ENCODE assay signal across 8 cellular contexts in the genomic region with DNA sequence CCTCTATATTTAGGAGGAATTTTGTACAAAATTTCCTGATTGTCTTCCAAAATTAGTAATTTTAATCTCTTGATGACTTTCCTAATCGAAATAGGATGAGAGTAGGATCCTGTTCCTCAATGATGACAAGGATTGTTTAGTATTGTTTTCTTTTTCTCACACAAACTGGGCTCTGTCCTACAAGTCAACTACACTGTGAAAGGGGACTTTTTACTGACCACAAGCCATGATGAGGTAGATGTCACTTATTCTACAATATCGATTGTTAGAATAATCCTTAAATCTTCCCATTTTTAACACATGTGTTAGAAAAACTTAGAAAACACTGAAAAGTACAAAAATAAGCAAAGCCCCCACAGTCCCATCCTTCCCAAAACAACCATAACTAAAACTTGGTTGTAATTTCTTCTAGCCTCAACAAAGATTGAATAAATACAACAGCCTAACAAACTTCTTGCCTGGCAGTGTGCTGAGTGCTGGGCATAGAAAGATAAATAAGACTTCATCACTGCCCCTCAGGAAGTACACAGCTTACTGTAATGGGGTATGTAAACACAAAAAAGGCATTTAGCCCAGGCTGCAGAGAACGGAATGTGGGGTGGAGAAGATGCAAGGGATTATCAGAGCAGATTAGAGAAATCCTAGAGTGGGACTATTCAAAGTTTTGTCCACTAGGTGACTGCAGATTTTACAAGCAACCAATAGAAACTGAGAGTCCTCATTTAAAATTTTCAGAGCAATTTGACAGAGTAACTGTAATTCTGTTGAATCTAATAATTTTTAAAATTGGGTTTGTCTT. TPM values are rescaled to one million over a fixed set of nuclear protein-coding genes. Genes with fewer than 3 reads are reported as not detected.
DNase-seq lines count a peak whose midpoint lies in the region; ATAC-seq and TF ChIP-seq lines count a peak whose summit lies in the region.

No MANE protein-coding gene starts in this region.

- 0 out of 2 replicates have a peak, but pooled peaks have one; percentile 30 for TF ChIP-seq CTCF in BJ (IDR thresholded peaks at IDR 0.05; ENCODE audit: insufficient read depth, low read depth, low read length)

- POLR2A ChIA-PET in BJ (lab: Charles Lee): interaction anchor here (1.0 kb wide), 1 partner anchor 124 kb away, joined by 3 read pairs; no protein-coding TSS in a partner anchor

- H2BK120ac ChIP-seq in mesenchymal stem cell (ENCODE audit: low read depth, low read length): no peak overlapping the region

- peaks cover 15% of the 10 kb centered on the region for H3K27me3 Mint-ChIP-seq in T-helper 17 cell

- H3K27me3 ChIP-seq in BJ (ENCODE audit: control insufficient read depth, insufficient read depth, low read length) (no peaks in the 10 kb centered on the region), mesenchymal stem cell (ENCODE audit: control insufficient read depth in 1 of 2, insufficient read depth in 1 of 2, low read length in 2 of 2) (no peaks in the 10 kb centered on the region), H7 (ENCODE audit: control insufficient read depth, insufficient read depth, low read length) (no peaks in the 10 kb centered on the region)

- H3K4me3 ChIP-seq in BJ (ENCODE audit: low read depth, low read length) (no peak overlapping the region), mesenchymal stem cell (ENCODE audit: insufficient read depth in 1 of 2, low read depth in 1 of 2, low read length in 2 of 2) (peak overlapping the region in 1 of 2 experiments; percentile 78), H7 (ENCODE audit: insufficient read depth, low read depth, low read length) (no peak overlapping the region)

- H3K14ac ChIP-seq in mesenchymal stem cell (ENCODE audit: low read length in 2 of 2): no peak overlapping the region

- no peak overlapping the region for H3K4me3 Mint-ChIP-seq in T-helper 17 cell

- ATAC-seq in HG02798 (IDR thresholded peaks at IDR 0.05; ENCODE audit: poor library complexity, unreplicated experiment): peak; percentile 46
- no peak for ATAC-seq in GM19397 (IDR thresholded peaks at IDR 0.05; ENCODE audit: unreplicated experiment)
- no peak for ATAC-seq in T-helper 17 cell

- H3K4me2 ChIP-seq in mesenchymal stem cell (ENCODE audit: low read length, poor library complexity, severe bottlenecking): no peak overlapping the region

- DNase-seq in BJ (ENCODE audit: low read depth) (no peak), amniotic epithelial cell (ENCODE audit: low read depth) (peak; percentile 43), mesenchymal stem cell (peak; percentile 57), H7 (no peak), T1000 (lab: John Stamatoyannopoulos, UW) (no peak), T-helper 17 cell (no peak)

- H3K9me3 ChIP-seq in mesenchymal stem cell (ENCODE audit: control insufficient read depth, low read length) (no peaks in the 10 kb centered on the region), T-helper 17 cell (ENCODE audit: control insufficient read depth, low read length, poor library complexity, severe bottlenecking) (no peaks in the 10 kb centered on the region)

- H3K23ac ChIP-seq in mesenchymal stem cell (ENCODE audit: low read length in 2 of 2): no peak overlapping the region

- H3K36me3 Mint-ChIP-seq in T-helper 17 cell (ENCODE audit: low read depth): no peaks in the 10 kb centered on the region

- H3K4me1 ChIP-seq in mesenchymal stem cell (ENCODE audit: control insufficient read depth, insufficient read depth, low read depth, low read length): no peaks in the 10 kb centered on the region

- H4K8ac ChIP-seq in mesenchymal stem cell (ENCODE audit: low read length): no peak overlapping the region

- H3K18ac ChIP-seq in mesenchymal stem cell (ENCODE audit: low read depth in 1 of 2, low read length in 2 of 2): peak overlapping the region in 1 of 2 experiments; percentile 91

- H3K4me1 Mint-ChIP-seq in T-helper 17 cell: peaks cover 8% of the 10 kb centered on the region

- H2BK12ac ChIP-seq in mesenchymal stem cell (ENCODE audit: low read length in 2 of 2): no peak overlapping the region

- H3K9ac ChIP-seq in mesenchymal stem cell (ENCODE audit: low read length): peak overlapping the region; percentile 93

- peaks cover 5% of the 10 kb centered on the region for H3K79me1 ChIP-seq in mesenchymal stem cell (replicated peaks; ENCODE audit: low read length, poor library complexity, severe bottlenecking)

- no peak overlapping the region for H3K27ac Mint-ChIP-seq in T-helper 17 cell

- 43% methylated on average over 2 of the region's 3 CpGs for WGBS in mesenchymal stem cell

- H3K36me3 ChIP-seq in BJ (ENCODE audit: control insufficient read depth, insufficient read depth, low read length) (no peaks in the 10 kb centered on the region), mesenchymal stem cell (ENCODE audit: control insufficient read depth in 1 of 2, insufficient read depth in 2 of 2, low read depth in 1 of 2, low read length in 2 of 2) (no peaks in the 10 kb centered on the region), H7 (replicated peaks; ENCODE audit: control insufficient read depth, insufficient read depth, low read length) (no peaks in the 10 kb centered on the region)

- no peak overlapping the region for H2AFZ ChIP-seq in mesenchymal stem cell (ENCODE audit: low read depth, low read length)

- H3K4ac ChIP-seq in mesenchymal stem cell (ENCODE audit: low read depth in 1 of 2, low read length in 2 of 2): no peak overlapping the region

- H4K91ac ChIP-seq in mesenchymal stem cell (ENCODE audit: low read length): no peak overlapping the region

- H2AK5ac ChIP-seq in mesenchymal stem cell (ENCODE audit: low read length, severe bottlenecking): no peak overlapping the region

- H3K27ac ChIP-seq in mesenchymal stem cell (ENCODE audit: low read length, poor library complexity, severe bottlenecking): peak overlapping the region; percentile 100

- H2BK5ac ChIP-seq in mesenchymal stem cell (ENCODE audit: low read depth, low read length, poor library complexity, severe bottlenecking): no peak overlapping the region

- H2BK15ac ChIP-seq in mesenchymal stem cell (ENCODE audit: low read depth, poor library complexity, severe bottlenecking): no peak overlapping the region

- CTCF ChIA-PET in BJ (lab: Yijun Ruan, JAX): interaction anchor here (1.2 kb wide), 1 partner anchor 17 kb away, joined by 4 read pairs; no protein-coding TSS in a partner anchor

RNA-seq across cellular contexts. Expression of gene TSC22D2, which starts 35.6 kb away (rescaled TPM):
- polyA plus RNA-seq in BJ (2011; rRNA removed): 8.4 and 13.9 TPM in 2 replicates
- 25.4 and 26.1 TPM in 2 replicates for polyA minus RNA-seq in BJ (2011; rRNA and poly(A)+ RNA removed)
- 29.1 TPM for polyA plus RNA-seq in mesenchymal stem cell (2013, experiment 1 of 2)
- 29.3 TPM for polyA plus RNA-seq in mesenchymal stem cell (2013, experiment 2 of 2)
- 5.8 and 6.1 TPM in 2 replicates for total RNA-seq in H7 (2014; rRNA removed; shearing (Covaris generic))
- 10 to 100 TPM; 37.8 to 51.6 TPM for total RNA-seq in T-helper 17 cell

Comparison
In these comparisons a context has a peak if more than half of its experiments do, and no peak if none do; other contexts are left out.
1. DNase-seq: peak in amniotic epithelial cell (single experiment) and mesenchymal stem cell (single experiment); none in BJ (single experiment), H7 (single experiment), T1000 (single experiment) and T-helper 17 cell (0 of 3).